14 cellular contexts compared by ENCODE assay signal in genomic region chr12:11787437-11787836, GRCh38.
"Had no signal": no experiment of that assay in that cellular context is flagged by ENCODE, and none has a peak within 500 bp of the region (broad histone marks: within the 10 kb centered on the region; RNA-seq: fewer than 3 reads in every experiment).

No MANE protein-coding gene starts in this region.

- DNase-seq: activated CD4-positive, alpha-beta memory T cell treated with anti-CD3 and anti-CD28 coated beads, Interleukin-2, amount 10 ng/mL, durations not matched to agents 7 days and 5 days; activated CD4-positive, alpha-beta T cell treated with anti-CD3 and anti-CD28 coated beads for 36 hours; activated naive CD8-positive, alpha-beta T cell treated with anti-CD3 and anti-CD28 coated beads, Interleukin-2, amount 10 ng/mL, durations not matched to agents 7 days and 5 days; anterior cingulate cortex; dorsolateral prefrontal cortex; head of caudate nucleus; left lung; pancreas; retina; SW 1271; T-helper 9 cell; trophoblast cell had no signal

- H3K9me3 Mint-ChIP-seq: activated CD4-positive, alpha-beta memory T cell treated with anti-CD3 and anti-CD28 coated beads, Interleukin-2, amount 10 ng/mL, durations not matched to agents 7 days and 5 days had no signal

- H3K4me3 ChIP-seq: dorsolateral prefrontal cortex, left lung, pancreas, smooth muscle cell had no signal

- H3K9me3 ChIP-seq: left lung, pancreas had no signal

- H3K27me3 Mint-ChIP-seq: activated CD4-positive, alpha-beta memory T cell treated with anti-CD3 and anti-CD28 coated beads, Interleukin-2, amount 10 ng/mL, durations not matched to agents 7 days and 5 days; activated CD4-positive, alpha-beta T cell treated with anti-CD3 and anti-CD28 coated beads for 36 hours; activated naive CD8-positive, alpha-beta T cell treated with anti-CD3 and anti-CD28 coated beads, Interleukin-2, amount 10 ng/mL, durations not matched to agents 7 days and 5 days had no signal

- H3K36me3 ChIP-seq: pancreas had no signal

- H3K27me3 ChIP-seq: dorsolateral prefrontal cortex, left lung, pancreas had no signal

- H3K4me3 Mint-ChIP-seq: activated CD4-positive, alpha-beta memory T cell treated with anti-CD3 and anti-CD28 coated beads, Interleukin-2, amount 10 ng/mL, durations not matched to agents 7 days and 5 days; activated CD4-positive, alpha-beta T cell treated with anti-CD3 and anti-CD28 coated beads for 36 hours; activated naive CD8-positive, alpha-beta T cell treated with anti-CD3 and anti-CD28 coated beads, Interleukin-2, amount 10 ng/mL, durations not matched to agents 7 days and 5 days had no signal

- H3K4me2 ChIP-seq: smooth muscle cell had no signal

- H3K27ac Mint-ChIP-seq: activated CD4-positive, alpha-beta memory T cell treated with anti-CD3 and anti-CD28 coated beads, Interleukin-2, amount 10 ng/mL, durations not matched to agents 7 days and 5 days; activated CD4-positive, alpha-beta T cell treated with anti-CD3 and anti-CD28 coated beads for 36 hours; activated naive CD8-positive, alpha-beta T cell treated with anti-CD3 and anti-CD28 coated beads, Interleukin-2, amount 10 ng/mL, durations not matched to agents 7 days and 5 days had no signal

- ATAC-seq: activated CD4-positive, alpha-beta T cell treated with anti-CD3 and anti-CD28 coated beads for 36 hours; left lung; pancreas had no signal

- H3K27ac ChIP-seq: left lung, pancreas, VCaP had no signal

- H3K4me1 ChIP-seq: pancreas had no signal
